8 cellular contexts compared by ENCODE assay signal in the genomic region with DNA sequence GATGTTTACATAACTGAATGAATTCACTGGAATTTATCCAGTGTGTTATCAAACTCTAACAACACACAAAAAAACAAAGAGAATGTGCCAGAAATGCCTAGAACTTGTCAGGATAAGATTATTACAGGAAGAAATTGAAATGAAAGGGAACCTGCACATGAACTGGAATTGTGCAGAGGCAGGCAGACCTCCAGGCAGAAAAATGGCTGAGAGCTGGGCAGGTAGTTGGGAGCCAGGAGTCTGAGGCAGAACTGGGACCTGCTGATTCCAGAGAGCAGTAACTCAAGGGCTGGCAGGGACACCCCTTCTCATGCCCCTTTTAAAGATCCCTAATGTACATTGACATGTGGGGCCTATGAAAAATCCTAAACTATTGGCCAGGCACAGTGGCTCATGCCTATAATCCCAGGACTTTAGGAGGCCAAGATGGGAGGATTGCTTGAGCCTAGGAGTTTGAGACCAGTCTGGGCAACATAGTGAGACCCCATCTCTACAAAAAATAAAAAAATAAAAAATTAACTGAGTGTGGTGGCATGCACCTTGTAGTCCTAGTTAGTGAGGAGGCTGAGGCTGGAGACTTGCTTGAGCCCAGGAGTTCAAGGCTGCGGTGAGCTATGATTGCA. TPM values are rescaled to one million over a fixed set of nuclear protein-coding genes. Genes with fewer than 3 reads are reported as not detected.
DNase-seq lines count a peak whose midpoint lies in the region; FAIRE-seq and TF ChIP-seq lines count a peak whose summit lies in the region.

No MANE protein-coding gene starts in this region.

- peaks cover 24 to 33% of the 10 kb centered on the region in 2 donors for H3K36me3 Mint-ChIP-seq in CD4-positive, alpha-beta memory T cell
- H3K36me3 Mint-ChIP-seq in endodermal cell (ENCODE audit: low read depth), result no peaks in the 10 kb centered on the region
- peaks cover 8% of the 10 kb centered on the region for H3K36me3 Mint-ChIP-seq in osteocyte (ENCODE audit: unreplicated experiment)

- peaks cover 14% of the 10 kb centered on the region for H3K36me3 ChIP-seq in CD4-positive, alpha-beta memory T cell (ENCODE audit: insufficient read depth, low read length)
- H3K36me3 ChIP-seq in OCI-LY3 (replicated peaks; ENCODE audit: low read depth, low read length) (peaks cover 16% of the 10 kb centered on the region), endodermal cell (ENCODE audit: control insufficient read depth, insufficient read depth, low read length) (no peaks in the 10 kb centered on the region)

- TF ChIP-seq CTCF in OCI-LY3 (IDR thresholded peaks at IDR 0.05; ENCODE audit: low read depth, low read length) (no peak), endodermal cell (conservative IDR thresholded peaks at IDR 0.05) (no peak), osteocyte (IDR thresholded peaks at IDR 0.05) (no peak)

- H3K9me3 Mint-ChIP-seq in CD4-positive, alpha-beta memory T cell, result peaks cover 0 to 3% (median 0%) of the 10 kb centered on the region in 8 donors
- H3K9me3 Mint-ChIP-seq in endodermal cell (no peaks in the 10 kb centered on the region), osteocyte (ENCODE audit: unreplicated experiment) (no peaks in the 10 kb centered on the region)

- DNase-seq in CD4-positive, alpha-beta memory T cell, result no peak
- DNase-seq in endodermal cell (no peak), osteocyte (ENCODE audit: extremely low spot score, unreplicated experiment) (no peak), RCC 7860 (ENCODE audit: low spot score) (no peak), NCI-H2029 (lab: John Stamatoyannopoulos, UW) (no peak), germinal center (ENCODE audit: low spot score) (no peak)
- DNase-seq in activated CD8-positive, alpha-beta memory T cell treated with anti-CD3 and anti-CD28 coated beads, Interleukin-2, amount 50 U/mL, for 4 hours, result no peak

- peak overlapping the region; percentile 87 for H3K4me2 ChIP-seq in OCI-LY3 (ENCODE audit: low read length)

- H3K4me3 ChIP-seq in CD4-positive, alpha-beta memory T cell (ENCODE audit: low read length in 2 of 2), result peak overlapping the region; percentile 87 to 89
- H3K4me3 ChIP-seq in OCI-LY3 (ENCODE audit: low read length) (peak overlapping the region; percentile 93), endodermal cell (ENCODE audit: low read length) (peak overlapping the region; percentile 56)

- no peaks in the 10 kb centered on the region for H3K27me3 ChIP-seq in CD4-positive, alpha-beta memory T cell (ENCODE audit: insufficient read depth, low read length)
- H3K27me3 ChIP-seq in OCI-LY3 (ENCODE audit: low read depth, low read length) (no peaks in the 10 kb centered on the region), endodermal cell (ENCODE audit: control insufficient read depth, insufficient read depth, low read length, poor library complexity, severe bottlenecking) (no peaks in the 10 kb centered on the region)

- peaks cover 53 to 79% (median 61%) of the 10 kb centered on the region in 4 donors for H3K4me1 Mint-ChIP-seq in CD4-positive, alpha-beta memory T cell
- peaks cover 6% of the 10 kb centered on the region for H3K4me1 Mint-ChIP-seq in endodermal cell
- H3K4me1 Mint-ChIP-seq in osteocyte (ENCODE audit: unreplicated experiment), result peaks cover 24% of the 10 kb centered on the region

- H3K27me3 Mint-ChIP-seq in CD4-positive, alpha-beta memory T cell, result no peaks in the 10 kb centered on the region
- H3K27me3 Mint-ChIP-seq in endodermal cell (ENCODE audit: insufficient read depth) (no peaks in the 10 kb centered on the region), osteocyte (ENCODE audit: unreplicated experiment) (no peaks in the 10 kb centered on the region)

- peaks cover 73% of the 10 kb centered on the region for H3K79me2 ChIP-seq in OCI-LY3 (ENCODE audit: low read length)

- H3K9me3 ChIP-seq in CD4-positive, alpha-beta memory T cell (ENCODE audit: control insufficient read depth in 1 of 2, low read length in 2 of 2), result no peaks in the 10 kb centered on the region
- no peaks in the 10 kb centered on the region for H3K9me3 ChIP-seq in OCI-LY3 (ENCODE audit: insufficient read depth, low read length)
- H3K9me3 ChIP-seq in endodermal cell (ENCODE audit: control insufficient read depth, low read length), result no peaks in the 10 kb centered on the region

- CTCF ChIA-PET in CD4-positive, alpha-beta memory T cell (lab: Charles Lee; ENCODE audit: partially characterized antibody), result interaction anchor here (0.7 to 1.9 kb wide), 3 partner anchors 13 to 96 kb away, joined by 3 to 6 read pairs (median 5); no protein-coding TSS in a partner anchor

- POLR2A ChIA-PET in CD4-positive, alpha-beta memory T cell (lab: Charles Lee; ENCODE audit: partially characterized antibody), result interaction anchor here (0.7 to 3.2 kb wide), 20 partner anchors 7 to 493 kb away, joined by 3 to 31 read pairs (median 6); partner anchors contain the start of genes SP100 and SP140L

- peak overlapping the region; percentile 86 for H3K27ac ChIP-seq in CD4-positive, alpha-beta memory T cell (ENCODE audit: low read depth, low read length)
- H3K27ac ChIP-seq in OCI-LY3 (ENCODE audit: low read length), result peak overlapping the region; percentile 86
- no peak overlapping the region for H3K27ac ChIP-seq in endodermal cell (ENCODE audit: low read depth, low read length)

- intact Hi-C loops in CD4-positive, alpha-beta memory T cell (cut with micrococcal nuclease), result no loop called here

- H3K9ac ChIP-seq in OCI-LY3 (ENCODE audit: low read length) (peak overlapping the region; percentile 85), endodermal cell (ENCODE audit: extremely low read depth, low read length, poor library complexity, severe bottlenecking) (no peak overlapping the region)

- H3K4me3 Mint-ChIP-seq in CD4-positive, alpha-beta memory T cell, result peak overlapping the region; percentile 95 to 100 (median 99)
- H3K4me3 Mint-ChIP-seq in endodermal cell (peak overlapping the region; percentile 55), osteocyte (ENCODE audit: unreplicated experiment) (peak overlapping the region; percentile 88)

- peak overlapping the region; percentile 93 to 99 (median 98) for H3K27ac Mint-ChIP-seq in CD4-positive, alpha-beta memory T cell
- peak overlapping the region; percentile 50 for H3K27ac Mint-ChIP-seq in endodermal cell
- peak overlapping the region; percentile 96 for H3K27ac Mint-ChIP-seq in osteocyte (ENCODE audit: unreplicated experiment)

- 89 to 97% methylated on average over 1 of the region's 1 CpG for WGBS in endodermal cell (ENCODE audit: insufficient coverage in 1 of 2, insufficient read length in 1 of 2), 2 experiments

- no peaks in the 10 kb centered on the region for H4K20me1 ChIP-seq in OCI-LY3 (ENCODE audit: insufficient read depth, low read length)

- H3K4me1 ChIP-seq in CD4-positive, alpha-beta memory T cell (ENCODE audit: insufficient read depth, low read length), result peaks cover 60% of the 10 kb centered on the region
- H3K4me1 ChIP-seq in OCI-LY3 (ENCODE audit: low read length) (peaks cover 76% of the 10 kb centered on the region), endodermal cell (ENCODE audit: control insufficient read depth, insufficient read depth, low read length) (no peaks in the 10 kb centered on the region)

- FAIRE-seq in RCC 7860 (lab: Jason Lieb, UNC), result no peak

- H2AFZ ChIP-seq in OCI-LY3 (ENCODE audit: low read depth, low read length), result no peak overlapping the region

RNA-seq across cellular contexts. Expression of gene SP110, which starts 0.7 kb away (rescaled TPM):
- 100 to 1,000 TPM; 108 to 123 TPM for total RNA-seq in CD4-positive, alpha-beta memory T cell
- polyA plus RNA-seq in CD4-positive, alpha-beta memory T cell, result 10 to 100 TPM; 49.8 to 99.2 TPM
- total RNA-seq in endodermal cell (1 to 10 TPM in 1 of 2 donors, under 1 TPM in 1; 0.49 to 1.2 TPM), osteocyte (23.6 and 24.1 TPM in 2 replicates)
- 2.9 TPM for polyA plus RNA-seq in endodermal cell (2013, experiment 1 of 2)
- 2.2 TPM for polyA plus RNA-seq in endodermal cell (2013, experiment 2 of 2)

RNA-seq across cellular contexts. Expression of gene SP140, which starts 5.1 kb away (rescaled TPM):
- total RNA-seq in CD4-positive, alpha-beta memory T cell, result 10 to 100 TPM; 70.8 to 79.3 TPM
- 10 to 100 TPM; 18.0 to 34.2 TPM for polyA plus RNA-seq in CD4-positive, alpha-beta memory T cell
- total RNA-seq in endodermal cell, result not detected
- 0.14 TPM for polyA plus RNA-seq in endodermal cell (2013, experiment 1 of 2)
- not detected for polyA plus RNA-seq in endodermal cell (2013, experiment 2 of 2)
- total RNA-seq in osteocyte, result 0.65 and 1.0 TPM in 2 replicates

Comparison
In these comparisons a context has a peak if more than half of its experiments do, and no peak if none do; other contexts are left out.
1. RNA of gene SP110, which starts 0.7 kb away (total RNA-seq): 108 to 123 TPM in CD4-positive, alpha-beta memory T cell and 23.6 to 24.1 TPM in osteocyte; 0.49 to 1.2 TPM in endodermal cell; every median in the first group is over 10 times any median in the second.
2. RNA of gene SP140, which starts 5.1 kb away (total RNA-seq): 70.8 to 79.3 TPM in CD4-positive, alpha-beta memory T cell; 0.65 to 1.0 TPM in osteocyte and not detected in endodermal cell; every median in the first group is over 10 times any median in the second.
3. Peak in every context shown above with its lines, with median percentiles within 50 percentile points of each other: H3K4me3 ChIP-seq, H3K27ac Mint-ChIP-seq and H3K4me3 Mint-ChIP-seq.